ENCODE assay signal across 8 cellular contexts in the genomic region with DNA sequence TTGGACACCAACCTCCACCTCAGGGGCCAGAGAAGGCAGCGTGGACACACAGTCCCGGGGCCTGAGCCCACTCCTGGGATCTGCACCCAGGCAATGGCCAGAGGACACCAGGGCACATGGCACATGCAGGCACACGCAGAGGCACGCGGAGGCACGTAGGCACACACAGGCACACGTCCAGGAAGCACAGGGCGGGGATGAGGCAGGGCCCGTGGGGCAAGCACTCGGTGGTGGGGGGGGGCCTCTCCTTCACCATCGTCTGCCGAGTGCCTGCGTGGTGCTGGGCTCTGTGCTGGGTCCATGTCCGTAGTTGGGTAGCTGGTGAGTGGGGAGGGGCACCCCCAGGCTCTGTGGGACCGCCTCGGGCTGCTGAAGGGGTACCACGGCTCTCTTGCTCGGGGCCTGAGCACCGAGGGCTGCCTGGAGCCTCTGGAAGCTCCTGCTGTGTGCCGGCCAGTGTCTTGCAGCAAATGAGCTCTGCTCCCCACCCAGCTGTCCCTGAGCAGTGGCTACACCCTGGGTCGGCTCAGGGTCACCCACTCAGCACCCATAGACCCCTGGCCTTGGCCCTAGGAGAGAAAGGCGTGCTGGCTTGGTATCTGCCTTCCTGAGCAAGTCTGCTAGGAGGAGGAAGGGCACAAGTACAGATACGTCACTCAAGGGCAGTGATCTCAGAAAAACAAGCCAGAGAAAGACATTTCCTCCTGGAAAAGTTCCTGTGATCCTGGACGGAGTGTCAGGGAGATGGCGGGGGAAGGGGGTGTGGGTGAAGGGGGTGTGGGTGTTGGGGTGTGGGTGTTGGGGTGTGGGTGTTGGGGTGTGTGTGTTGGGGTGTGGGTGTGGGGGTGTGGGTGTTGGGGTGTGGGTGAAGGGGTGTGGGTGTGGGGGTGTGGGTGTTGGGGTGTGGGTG. TPM values are rescaled to one million over a fixed set of nuclear protein-coding genes. Genes with fewer than 3 reads are reported as not detected.
A peak's percentile ranks its signal among the peaks of the same experiment; 100 is the strongest.
DNase-seq lines count a peak whose midpoint lies in the region; FAIRE-seq and TF ChIP-seq lines count a peak whose summit lies in the region.
"Had no signal": no experiment of that assay in that cellular context is flagged by ENCODE, and none has a peak within 500 bp of the region (broad histone marks: within the 10 kb centered on the region; RNA-seq: fewer than 3 reads in every experiment).

No MANE protein-coding gene starts in this region.

- TF ChIP-seq POLR2A in H54 (IDR thresholded peaks at IDR 0.05; ENCODE audit: low read depth, low read length) = no peak

- DNase-seq in HuH-7 (ENCODE audit: low spot score) (peak; percentile 82), fibroblast of the aortic adventitia (ENCODE audit: low read depth) (peak; percentile 54), retina (peak; percentile 55), H54 (ENCODE audit: insufficient read length, low spot score) (no peak), Kasumi-1 (lab: John Stamatoyannopoulos, UW) (no peak), globus pallidus (ENCODE audit: low spot score) (no peak)
- peak; percentile 29 to 39 for DNase-seq in activated CD4-positive, alpha-beta T cell treated with anti-CD3 and anti-CD28 coated beads, Interleukin-2, amount 50 U/mL, for 48 hours

- no peak overlapping the region for H3K4me3 ChIP-seq in fibroblast of the aortic adventitia (ENCODE audit: low read depth, low read length)

- FAIRE-seq in H54 (lab: Jason Lieb, UNC) = no peak

- TF ChIP-seq CTCF in fibroblast of the aortic adventitia (IDR thresholded peaks at IDR 0.05; ENCODE audit: insufficient read depth, low read length) = no peak

RNA-seq across cellular contexts. Expression of a gene that starts 26.5 kb away (rescaled TPM):
- not detected in 2 replicates for total RNA-seq in fibroblast of the aortic adventitia (ENCODE audit: low replicate concordance)
- total RNA-seq: HT1080 had no signal

RNA-seq across cellular contexts. Expression of a gene that starts 37.3 kb away (rescaled TPM):
- not detected in 2 replicates for total RNA-seq in fibroblast of the aortic adventitia (ENCODE audit: low replicate concordance)
- total RNA-seq: HT1080 had no signal

Comparison
In these comparisons a context has a peak if more than half of its experiments do, and no peak if none do; other contexts are left out.
1. DNase-seq: peak in HuH-7 (single experiment), activated CD4-positive, alpha-beta T cell treated with anti-CD3 and anti-CD28 coated beads, Interleukin-2, amount 50 U/mL, for 48 hours (2 of 2), fibroblast of the aortic adventitia (single experiment) and retina (single experiment); none in H54 (single experiment), Kasumi-1 (0 of 2) and globus pallidus (single experiment).